14 cellular contexts compared by ENCODE assay signal in genomic region chr1:12305377-12305776, GRCh38.
DNase-seq lines count a peak whose midpoint lies in the region; TF ChIP-seq lines count a peak whose summit lies in the region.
"Had no signal": no experiment of that assay in that cellular context is flagged by ENCODE, and none has a peak within 500 bp of the region (broad histone marks: within the 10 kb centered on the region; RNA-seq: fewer than 3 reads in every experiment).

No MANE protein-coding gene starts in this region.

- H3K36me3 ChIP-seq in neural progenitor cell (peaks cover 10% of the 10 kb centered on the region), prostate gland (no peaks in the 10 kb centered on the region)

- H3K4me1 ChIP-seq in neural progenitor cell (peaks cover 4% of the 10 kb centered on the region), prostate gland (replicated peaks) (peaks cover 8% of the 10 kb centered on the region)

- no peaks in the 10 kb centered on the region for H3F3A ChIP-seq in neural progenitor cell (ENCODE audit: low read depth)

- no peak overlapping the region for H3K9ac ChIP-seq in neural progenitor cell
- H3K9ac ChIP-seq: GM23248 had no signal

- peaks cover 2% of the 10 kb centered on the region for H3K27me3 Mint-ChIP-seq in neural progenitor cell (ENCODE audit: insufficient read depth, low read depth)

- H3K36me3 Mint-ChIP-seq in neural progenitor cell, result peaks cover 44% of the 10 kb centered on the region

- H3K4me3 ChIP-seq in choroid plexus epithelial cell (ENCODE audit: low read depth, low read length) (no peak overlapping the region), neural progenitor cell (no peak overlapping the region), prostate gland (no peak overlapping the region)
- H3K4me3 ChIP-seq: GM23248 had no signal

- H3K4me2 ChIP-seq in neural progenitor cell, result no peak overlapping the region

- peaks cover 10% of the 10 kb centered on the region for H3K9me3 Mint-ChIP-seq in neural progenitor cell

- H3K9me3 ChIP-seq in neural progenitor cell (ENCODE audit: low read depth) (no peaks in the 10 kb centered on the region), prostate gland (no peaks in the 10 kb centered on the region)

- no peaks in the 10 kb centered on the region for H3K4me1 Mint-ChIP-seq in neural progenitor cell

- no peaks in the 10 kb centered on the region for H3K79me2 ChIP-seq in neural progenitor cell (ENCODE audit: low read depth)

- peak; percentile 10 for DNase-seq in Daoy (ENCODE audit: low read depth)
- peak; percentile 39 for DNase-seq in NCI-H226
- peak; percentile 43 for DNase-seq in choroid plexus epithelial cell (ENCODE audit: low read depth)
- no peak for DNase-seq in neural progenitor cell (ENCODE audit: low spot score)
- no peak for DNase-seq in NCI-H1694 (lab: John Stamatoyannopoulos, UW)
- no peak for DNase-seq in foreskin melanocyte
- DNase-seq in stimulated activated CD8-positive, alpha-beta memory T cell treated with anti-CD3 and anti-CD28 coated beads, Interleukin-4, amount 100 ng/mL, for 48 hours, result no peak
- no peak for DNase-seq in prostate gland (ENCODE audit: low spot score)
- DNase-seq: GM23248; NCI-H1436; NCI-H345; NCI-H69; NK-92 treated with Interleukin-12 subunit alpha and Interleukin-12 subunit beta, amount 100 ng/mL, for 24 hours had no signal

- 67% methylated on average over 8 of the region's 8 CpGs for WGBS in prostate gland

- H3K27ac Mint-ChIP-seq in neural progenitor cell, result no peak overlapping the region

- no peak overlapping the region for H2AFZ ChIP-seq in neural progenitor cell (replicated peaks)
- H2AFZ ChIP-seq: GM23248 had no signal

- intact Hi-C loops in prostate gland (cut with DNase I), result no loop called here

- TF ChIP-seq POLR2A in prostate gland (IDR thresholded peaks at IDR 0.05), result no peak

- H3K27me3 ChIP-seq in neural progenitor cell (no peaks in the 10 kb centered on the region), prostate gland (replicated peaks; ENCODE audit: insufficient read depth) (no peaks in the 10 kb centered on the region)

- no peak for TF ChIP-seq CTCF in choroid plexus epithelial cell (conservative IDR thresholded peaks at IDR 0.05; ENCODE audit: low read depth, low read length)
- TF ChIP-seq CTCF in neural progenitor cell (IDR thresholded peaks at IDR 0.05), result no peak
- TF ChIP-seq CTCF in prostate gland (IDR thresholded peaks at IDR 0.05), result no peak

- H4K20me1 ChIP-seq in neural progenitor cell (ENCODE audit: low read depth), result no peaks in the 10 kb centered on the region

- H3K27ac ChIP-seq in neural progenitor cell (no peak overlapping the region), prostate gland (no peak overlapping the region)
- H3K27ac ChIP-seq: C4-2B, GM23248 had no signal

- H3K4me3 Mint-ChIP-seq in neural progenitor cell, result peak overlapping the region; percentile 39

Comparison
In these comparisons a context has a peak if more than half of its experiments do, and no peak if none do; other contexts are left out.
1. DNase-seq: peak in Daoy (single experiment), NCI-H226 (single experiment) and choroid plexus epithelial cell (single experiment); none in neural progenitor cell (single experiment), NCI-H1694 (single experiment), foreskin melanocyte (single experiment), stimulated activated CD8-positive, alpha-beta memory T cell treated with anti-CD3 and anti-CD28 coated beads, Interleukin-4, amount 100 ng/mL, for 48 hours (single experiment) and prostate gland (single experiment).